In genomic region chr16:84535851-84536250, GRCh38 we compare ENCODE assay signal across 20 cellular contexts. TPM values are rescaled to one million over a fixed set of nuclear protein-coding genes. Genes with fewer than 3 reads are reported as not detected.
DNase-seq lines count a peak whose midpoint lies in the region; ATAC-seq and TF ChIP-seq lines count a peak whose summit lies in the region.
"Had no signal": no experiment of that assay in that cellular context is flagged by ENCODE, and none has a peak within 500 bp of the region (broad histone marks: within the 10 kb centered on the region; RNA-seq: fewer than 3 reads in every experiment).

No MANE protein-coding gene starts in this region.

- peaks cover 29% of the 10 kb centered on the region for H3K4me1 Mint-ChIP-seq in stimulated activated naive CD8-positive, alpha-beta T cell treated with anti-CD3 and anti-CD28 coated beads, Interleukin-15, amount 100 ng/mL, for 72 hours

- H3K27me3 Mint-ChIP-seq in stimulated activated naive CD8-positive, alpha-beta T cell treated with anti-CD3 and anti-CD28 coated beads, Interleukin-15, amount 100 ng/mL, for 72 hours = no peaks in the 10 kb centered on the region
- H3K27me3 Mint-ChIP-seq: CD4-positive, alpha-beta T cell had no signal

- no peak for ATAC-seq in stimulated activated naive CD8-positive, alpha-beta T cell treated with anti-CD3 and anti-CD28 coated beads, Interleukin-15, amount 100 ng/mL, for 72 hours
- ATAC-seq: PC-3 had no signal

- H3K4me1 ChIP-seq in ectodermal cell (ENCODE audit: control insufficient read depth, insufficient read depth, low read length) = peaks cover 62% of the 10 kb centered on the region
- H3K4me1 ChIP-seq in mesodermal cell (ENCODE audit: control insufficient read depth, insufficient read depth, low read length, poor library complexity, severe bottlenecking) = peaks cover 40% of the 10 kb centered on the region
- peaks cover 10 to 52% (median 30%) of the 10 kb centered on the region in 6 donors for H3K4me1 ChIP-seq in spleen

- H3K36me3 ChIP-seq in ectodermal cell (ENCODE audit: control insufficient read depth, insufficient read depth, low read length) (no peaks in the 10 kb centered on the region), mesodermal cell (ENCODE audit: control insufficient read depth, insufficient read depth, low read length) (no peaks in the 10 kb centered on the region), spleen (no peaks in the 10 kb centered on the region)
- H3K36me3 ChIP-seq: HAP-1 had no signal

- no peak for TF ChIP-seq POLR2A in spleen (IDR thresholded peaks at IDR 0.05)

- WGBS in ectodermal cell, 2 experiments = 86 to 87% methylated on average over 9 of the region's 9 CpGs
- 90 to 93% methylated on average over 8 to 9 of the region's 9 CpGs for WGBS in mesodermal cell (ENCODE audit: insufficient coverage in 2 of 2), 2 experiments
- WGBS in spleen, 5 donors = 79 to 95% (median 89%) methylated on average over 9 of the region's 9 CpGs

- no peak overlapping the region for H3K4me3 ChIP-seq in ectodermal cell (ENCODE audit: insufficient read depth, low read depth, low read length)
- no peak overlapping the region for H3K4me3 ChIP-seq in mesodermal cell (ENCODE audit: extremely low read depth, insufficient read depth, low read length, poor library complexity, severe bottlenecking)
- H3K4me3 ChIP-seq in spleen = no peak overlapping the region
- H3K4me3 ChIP-seq: HAP-1 had no signal

- no peaks in the 10 kb centered on the region for H3K27me3 ChIP-seq in ectodermal cell (ENCODE audit: control insufficient read depth, insufficient read depth, low read length, poor library complexity, severe bottlenecking)
- H3K27me3 ChIP-seq in spleen (replicated peaks in 1 of 7) = no peaks in the 10 kb centered on the region

- no peaks in the 10 kb centered on the region for H3K9me3 Mint-ChIP-seq in stimulated activated naive CD8-positive, alpha-beta T cell treated with anti-CD3 and anti-CD28 coated beads, Interleukin-15, amount 100 ng/mL, for 72 hours
- H3K9me3 Mint-ChIP-seq: CD4-positive, alpha-beta T cell had no signal

- intact Hi-C loops in spleen (cut with DNase I; ENCODE audit: low total_unique reads) = no loop called here

- peak overlapping the region; percentile 6 for H3K27ac ChIP-seq in ectodermal cell (ENCODE audit: insufficient read depth, low read depth, low read length, poor library complexity, severe bottlenecking)
- peak overlapping the region; percentile 23 for H3K27ac ChIP-seq in mesodermal cell (ENCODE audit: low read depth, low read length, severe bottlenecking)
- H3K27ac ChIP-seq in spleen = no peak overlapping the region
- H3K27ac ChIP-seq: 22Rv1 had no signal

- peak; percentile 18 for DNase-seq in NCI-H2171 treated with DMSO at 0.1 percent for 48 hours (lab: John Stamatoyannopoulos, UW)
- DNase-seq in NCI-H2171 (lab: John Stamatoyannopoulos, UW) = no peak
- peak; percentile 29 for DNase-seq in spleen
- no peak for DNase-seq in activated CD4-positive, alpha-beta T cell treated with anti-CD3 and anti-CD28 coated beads for 1 hour
- no peak for DNase-seq in stimulated activated naive CD8-positive, alpha-beta T cell treated with anti-CD3 and anti-CD28 coated beads, Interleukin-15, amount 100 ng/mL, for 72 hours
- no peak for DNase-seq in cortex of kidney (lab: John Stamatoyannopoulos, UW)
- DNase-seq: Calu3; CD4-positive, alpha-beta T cell; DMS53; KBM-7; NCI-H1417 treated with DMSO at 0.1 percent for 48 hours; NCI-H2029; NCI-H510A treated with DMSO at 0.1 percent for 48 hours; NCI-H82; PC-3 had no signal

- no peak overlapping the region for H3K27ac Mint-ChIP-seq in stimulated activated naive CD8-positive, alpha-beta T cell treated with anti-CD3 and anti-CD28 coated beads, Interleukin-15, amount 100 ng/mL, for 72 hours
- H3K27ac Mint-ChIP-seq: B cell; CD4-positive, alpha-beta T cell had no signal

- H3K4me3 Mint-ChIP-seq in stimulated activated naive CD8-positive, alpha-beta T cell treated with anti-CD3 and anti-CD28 coated beads, Interleukin-15, amount 100 ng/mL, for 72 hours = no peak overlapping the region
- H3K4me3 Mint-ChIP-seq: B cell; CD4-positive, alpha-beta T cell had no signal

- H3K9me3 ChIP-seq in ectodermal cell (ENCODE audit: control insufficient read depth, low read length) (no peaks in the 10 kb centered on the region), mesodermal cell (ENCODE audit: control insufficient read depth, low read length) (no peaks in the 10 kb centered on the region), spleen (no peaks in the 10 kb centered on the region)
- H3K9me3 ChIP-seq: HAP-1 had no signal

- TF ChIP-seq CTCF in spleen (IDR thresholded peaks at IDR 0.05 in 8 of 11, conservative IDR thresholded peaks at IDR 0.05 in 3 of 11) = no peak

RNA-seq across cellular contexts. Expression of gene MEAK7, which starts 31.4 kb away (rescaled TPM):
- polyA plus RNA-seq in ectodermal cell (2013, experiment 1 of 4) = 23.0 TPM
- 27.0 TPM for polyA plus RNA-seq in ectodermal cell (2013, experiment 2 of 4)
- 15.2 TPM for polyA plus RNA-seq in ectodermal cell (2013, experiment 3 of 4)
- 16.7 TPM for polyA plus RNA-seq in ectodermal cell (2013, experiment 4 of 4)
- 19.5 TPM for polyA plus RNA-seq in mesodermal cell (2013, experiment 1 of 2)
- 13.0 TPM for polyA plus RNA-seq in mesodermal cell (2013, experiment 2 of 2)
- total RNA-seq in spleen = 10 to 100 TPM in 5 of 7 donors, 1 to 10 TPM in 2; 9.4 to 14.9 (median 11.1) TPM
- 1 to 10 TPM; 1.5 to 2.7 (median 1.5) TPM for polyA plus RNA-seq in spleen

Comparison
In these comparisons a context has a peak if more than half of its experiments do, and no peak if none do; other contexts are left out.
1. DNase-seq: peak in NCI-H2171 treated with DMSO at 0.1 percent for 48 hours (single experiment) and spleen (single experiment); none in NCI-H2171 (single experiment), activated CD4-positive, alpha-beta T cell treated with anti-CD3 and anti-CD28 coated beads for 1 hour (single experiment), stimulated activated naive CD8-positive, alpha-beta T cell treated with anti-CD3 and anti-CD28 coated beads, Interleukin-15, amount 100 ng/mL, for 72 hours (0 of 2) and cortex of kidney (single experiment).
2. H3K27ac ChIP-seq: peak in ectodermal cell (single experiment) and mesodermal cell (single experiment); none in spleen (0 of 8).